ENCODE assay signal across 1 cellular context in genomic region chr11:12212821-12213185, GRCh38.
TF ChIP-seq lines count a peak whose summit lies in the region.

No MANE protein-coding gene starts in this region.

TF ChIP-seq in HCT116, 20 proteins besides CTCF, POLR2A, EP300 and RAD21 (continued from another document):
- TF ChIP-seq JUND (IDR thresholded peaks at IDR 0.05) (no peak), POLR2AphosphoS5 (IDR thresholded peaks at IDR 0.05; ENCODE audit: low read depth, low read length) (no peak), ZNF274 (IDR thresholded peaks at IDR 0.05; ENCODE audit: low read depth, low read length) (no peak), EZH2 (IDR thresholded peaks at IDR 0.05) (no peak), YY1 (IDR thresholded peaks at IDR 0.05; ENCODE audit: extremely low read depth, insufficient replicate concordance, low read depth, low read length) (no peak)
